In the genomic region with DNA sequence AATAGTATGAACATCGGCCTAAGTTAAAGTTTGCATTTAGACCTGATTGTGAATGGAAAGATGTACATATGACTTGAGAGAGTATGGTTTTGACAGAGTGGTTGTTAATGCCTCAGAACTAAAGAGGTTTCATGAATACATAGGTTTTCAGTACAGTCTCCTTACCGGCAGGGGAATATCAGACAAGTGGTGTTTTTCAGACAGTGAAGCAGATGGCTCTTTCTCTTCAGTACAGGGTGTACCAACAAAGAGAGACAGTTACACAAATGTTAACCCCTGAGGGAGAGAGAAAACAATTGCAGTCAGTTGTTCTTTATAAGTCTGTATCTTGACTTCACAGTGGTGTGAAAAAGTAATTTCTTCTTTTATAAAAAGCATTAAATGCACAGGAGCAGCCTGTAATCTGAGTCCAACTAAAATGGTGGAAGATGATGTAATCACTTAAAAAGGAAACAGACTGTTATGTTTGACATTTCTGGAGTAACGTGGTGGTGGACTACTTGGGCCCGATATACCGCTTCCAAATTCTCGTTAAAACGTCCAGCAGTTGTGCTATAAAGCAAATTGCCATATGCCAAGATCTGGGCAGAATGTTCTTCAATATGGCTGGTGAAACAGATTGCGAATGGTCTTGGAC, we compare ENCODE assay signal across 1 cellular context.
TF ChIP-seq lines count a peak whose summit lies in the region.

No MANE protein-coding gene starts in this region.

TF ChIP-seq in K562, 482 proteins besides CTCF, POLR2A, EP300 and RAD21 (continued from another document):
- peak; percentile 79 for TF ChIP-seq ATF3 (IDR thresholded peaks at IDR 0.05)
- TF ChIP-seq ATF3 (CRISPR knock-in tag; conservative IDR thresholded peaks at IDR 0.05) = no peak
- no peak for TF ChIP-seq CEBPG (CRISPR knock-in tag; IDR thresholded peaks at IDR 0.05)
- peak; percentile 53 to 56; a peak in 2 of 4 replicates for TF ChIP-seq CEBPG (tag; conservative IDR thresholded peaks at IDR 0.05 in 1 of 2, IDR thresholded peaks at IDR 0.05 in 1 of 2)
- TF ChIP-seq, protein P1, sequence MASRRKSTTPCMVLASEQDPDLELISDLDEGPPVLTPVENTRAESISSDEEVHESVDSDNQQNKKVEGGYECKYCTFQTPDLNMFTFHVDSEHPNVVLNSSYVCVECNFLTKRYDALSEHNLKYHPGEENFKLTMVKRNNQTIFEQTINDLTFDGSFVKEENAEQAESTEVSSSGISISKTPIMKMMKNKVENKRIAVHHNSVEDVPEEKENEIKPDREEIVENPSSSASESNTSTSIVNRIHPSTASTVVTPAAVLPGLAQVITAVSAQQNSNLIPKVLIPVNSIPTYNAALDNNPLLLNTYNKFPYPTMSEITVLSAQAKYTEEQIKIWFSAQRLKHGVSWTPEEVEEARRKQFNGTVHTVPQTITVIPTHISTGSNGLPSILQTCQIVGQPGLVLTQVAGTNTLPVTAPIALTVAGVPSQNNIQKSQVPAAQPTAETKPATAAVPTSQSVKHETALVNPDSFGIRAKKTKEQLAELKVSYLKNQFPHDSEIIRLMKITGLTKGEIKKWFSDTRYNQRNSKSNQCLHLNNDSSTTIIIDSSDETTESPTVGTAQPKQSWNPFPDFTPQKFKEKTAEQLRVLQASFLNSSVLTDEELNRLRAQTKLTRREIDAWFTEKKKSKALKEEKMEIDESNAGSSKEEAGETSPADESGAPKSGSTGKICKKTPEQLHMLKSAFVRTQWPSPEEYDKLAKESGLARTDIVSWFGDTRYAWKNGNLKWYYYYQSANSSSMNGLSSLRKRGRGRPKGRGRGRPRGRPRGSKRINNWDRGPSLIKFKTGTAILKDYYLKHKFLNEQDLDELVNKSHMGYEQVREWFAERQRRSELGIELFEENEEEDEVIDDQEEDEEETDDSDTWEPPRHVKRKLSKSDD (conservative IDR thresholded peaks at IDR 0.05; ENCODE audit: low read length) = no peak
- no peak for TF ChIP-seq ZNF41 (CRISPR knock-in tag; conservative IDR thresholded peaks at IDR 0.05)
- TF ChIP-seq ZNF316 (IDR thresholded peaks at IDR 0.05) = no peak
- TF ChIP-seq, protein P2, sequence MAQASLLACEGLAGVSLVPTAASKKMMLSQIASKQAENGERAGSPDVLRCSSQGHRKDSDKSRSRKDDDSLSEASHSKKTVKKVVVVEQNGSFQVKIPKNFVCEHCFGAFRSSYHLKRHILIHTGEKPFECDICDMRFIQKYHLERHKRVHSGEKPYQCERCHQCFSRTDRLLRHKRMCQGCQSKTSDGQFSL (CRISPR knock-in tag; IDR thresholded peaks at IDR 0.05) = no peak
- TF ChIP-seq, protein P2 (tag; IDR thresholded peaks at IDR 0.05) = no peak
- TF ChIP-seq ATF1 (CRISPR knock-in tag; IDR thresholded peaks at IDR 0.05) = no peak
- no peak for TF ChIP-seq ATF1 (tag; IDR thresholded peaks at IDR 0.05)
- no peak for TF ChIP-seq PREB (CRISPR knock-in tag; IDR thresholded peaks at IDR 0.05)
- no peak for TF ChIP-seq HNRNPUL1 (IDR thresholded peaks at IDR 0.05; ENCODE audit: low read length)
- TF ChIP-seq, protein P3, sequence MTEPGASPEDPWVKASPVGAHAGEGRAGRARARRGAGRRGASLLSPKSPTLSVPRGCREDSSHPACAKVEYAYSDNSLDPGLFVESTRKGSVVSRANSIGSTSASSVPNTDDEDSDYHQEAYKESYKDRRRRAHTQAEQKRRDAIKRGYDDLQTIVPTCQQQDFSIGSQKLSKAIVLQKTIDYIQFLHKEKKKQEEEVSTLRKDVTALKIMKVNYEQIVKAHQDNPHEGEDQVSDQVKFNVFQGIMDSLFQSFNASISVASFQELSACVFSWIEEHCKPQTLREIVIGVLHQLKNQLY (CRISPR knock-in tag; conservative IDR thresholded peaks at IDR 0.05) = no peak
- TF ChIP-seq NUFIP1 (IDR thresholded peaks at IDR 0.05; ENCODE audit: partially characterized antibody) = no peak
- TF ChIP-seq ZNF165 (CRISPR knock-in tag; IDR thresholded peaks at IDR 0.05; ENCODE audit: borderline replicate concordance) = no peak
- no peak for TF ChIP-seq HDAC2 (IDR thresholded peaks at IDR 0.05)
- TF ChIP-seq, protein P4, sequence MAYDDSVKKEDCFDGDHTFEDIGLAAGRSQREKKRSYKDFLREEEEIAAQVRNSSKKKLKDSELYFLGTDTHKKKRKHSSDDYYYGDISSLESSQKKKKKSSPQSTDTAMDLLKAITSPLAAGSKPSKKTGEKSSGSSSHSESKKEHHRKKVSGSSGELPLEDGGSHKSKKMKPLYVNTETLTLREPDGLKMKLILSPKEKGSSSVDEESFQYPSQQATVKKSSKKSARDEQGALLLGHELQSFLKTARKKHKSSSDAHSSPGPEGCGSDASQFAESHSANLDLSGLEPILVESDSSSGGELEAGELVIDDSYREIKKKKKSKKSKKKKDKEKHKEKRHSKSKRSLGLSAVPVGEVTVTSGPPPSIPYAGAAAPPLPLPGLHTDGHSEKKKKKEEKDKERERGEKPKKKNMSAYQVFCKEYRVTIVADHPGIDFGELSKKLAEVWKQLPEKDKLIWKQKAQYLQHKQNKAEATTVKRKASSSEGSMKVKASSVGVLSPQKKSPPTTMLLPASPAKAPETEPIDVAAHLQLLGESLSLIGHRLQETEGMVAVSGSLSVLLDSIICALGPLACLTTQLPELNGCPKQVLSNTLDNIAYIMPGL (CRISPR knock-in tag; IDR thresholded peaks at IDR 0.05) = no peak
- TF ChIP-seq ZNF766 (CRISPR knock-in tag; conservative IDR thresholded peaks at IDR 0.05) = 0 out of 2 replicates have a peak, but pooled peaks have one; percentile 35
- 0 out of 2 replicates have a peak, but pooled peaks have one; percentile 28 for TF ChIP-seq CEBPB (tag; IDR thresholded peaks at IDR 0.05)
- TF ChIP-seq, protein P5, sequence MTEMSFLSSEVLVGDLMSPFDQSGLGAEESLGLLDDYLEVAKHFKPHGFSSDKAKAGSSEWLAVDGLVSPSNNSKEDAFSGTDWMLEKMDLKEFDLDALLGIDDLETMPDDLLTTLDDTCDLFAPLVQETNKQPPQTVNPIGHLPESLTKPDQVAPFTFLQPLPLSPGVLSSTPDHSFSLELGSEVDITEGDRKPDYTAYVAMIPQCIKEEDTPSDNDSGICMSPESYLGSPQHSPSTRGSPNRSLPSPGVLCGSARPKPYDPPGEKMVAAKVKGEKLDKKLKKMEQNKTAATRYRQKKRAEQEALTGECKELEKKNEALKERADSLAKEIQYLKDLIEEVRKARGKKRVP (CRISPR knock-in tag; IDR thresholded peaks at IDR 0.05) = 0 out of 2 replicates have a peak, but pooled peaks have one; percentile 15
- TF ChIP-seq TEAD4 (IDR thresholded peaks at IDR 0.05; ENCODE audit: low read length) = no peak
- TF ChIP-seq TEAD4 (CRISPR knock-in tag; IDR thresholded peaks at IDR 0.05; ENCODE audit: borderline replicate concordance) = no peak
